In the genomic region with DNA sequence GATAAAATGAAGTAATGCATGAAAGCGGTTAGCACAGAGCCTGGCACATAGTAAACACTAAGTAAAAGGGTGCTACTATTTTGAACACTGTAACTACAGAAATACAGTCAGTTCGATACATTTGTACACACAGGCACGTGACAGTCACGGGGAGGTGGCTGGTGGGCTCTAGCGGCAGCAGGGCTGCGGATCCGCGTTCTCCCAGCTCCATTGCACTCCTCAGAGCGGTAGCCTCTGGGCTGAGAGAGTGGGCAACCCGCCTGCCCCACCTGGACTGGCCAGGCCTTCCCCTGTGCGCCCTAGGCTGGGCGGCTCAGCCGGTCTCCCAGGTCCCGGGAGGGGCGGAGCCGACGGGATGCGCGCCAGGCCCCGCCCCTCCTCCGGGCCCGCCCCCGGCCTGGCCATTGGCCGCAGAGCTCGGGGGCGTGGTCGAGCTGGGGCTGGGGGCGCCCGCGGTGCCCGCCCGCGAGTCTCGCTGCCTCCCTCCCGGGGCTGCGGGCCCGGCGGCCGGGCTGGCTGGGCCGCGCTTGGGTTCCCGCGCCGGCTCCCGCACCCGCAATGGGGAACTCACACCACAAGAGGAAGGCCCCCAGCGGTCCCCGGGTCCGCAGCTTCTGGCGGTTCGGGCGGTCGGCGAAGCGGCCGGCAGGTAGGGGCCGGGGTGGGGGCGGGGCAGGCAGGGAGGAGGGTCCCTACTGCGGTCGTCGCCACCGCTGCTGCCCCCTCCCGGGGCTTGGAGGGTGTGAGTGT, we compare ENCODE assay signal across 8 cellular contexts. TPM values are rescaled to one million over a fixed set of nuclear protein-coding genes. Genes with fewer than 3 reads are reported as not detected.
DNase-seq lines count a peak whose midpoint lies in the region; ATAC-seq and TF ChIP-seq lines count a peak whose summit lies in the region.

No MANE protein-coding gene starts in this region.

- peak; percentile 69 for ATAC-seq in central memory CD8-positive, alpha-beta T cell (replicated peaks; ENCODE audit: extremely low read depth, poor library complexity, severe bottlenecking)

- H3K27me3 Mint-ChIP-seq in central memory CD8-positive, alpha-beta T cell = no peaks in the 10 kb centered on the region

- H3K4me3 ChIP-seq in BJ (ENCODE audit: low read depth, low read length) = peak overlapping the region; percentile 46

- TF ChIP-seq CTCF in BJ (IDR thresholded peaks at IDR 0.05; ENCODE audit: insufficient read depth, low read depth, low read length) = no peak
- TF ChIP-seq CTCF in GM20000 (IDR thresholded peaks at IDR 0.05; ENCODE audit: extremely low read depth, missing control alignments) = no peak

- H3K27ac Mint-ChIP-seq in central memory CD8-positive, alpha-beta T cell (ENCODE audit: low read depth) = no peak overlapping the region

- CTCF ChIA-PET in BJ (lab: Yijun Ruan, JAX) = interaction anchor here (0.6 to 3.2 kb wide), 4 partner anchors 13 to 76 kb away, joined by 3 to 11 read pairs (median 3); no protein-coding TSS in a partner anchor

- POLR2A ChIA-PET in BJ (lab: Charles Lee) = interaction anchor here (0.6 kb wide), 1 partner anchor 103 kb away, joined by 4 read pairs; a partner anchor contains a TSS

- no peak for DNase-seq in BJ (ENCODE audit: low read depth)
- DNase-seq in GM20000 (ENCODE audit: low spot score) = peak; percentile 93
- DNase-seq in NCI-H2107 treated with DMSO at 0.1 percent for 48 hours (lab: John Stamatoyannopoulos, UW; ENCODE audit: unreplicated experiment) = peak; percentile 37
- DNase-seq in activated CD4-positive, CD25-positive, alpha-beta regulatory T cell treated with anti-CD3 and anti-CD28 coated beads, Interleukin-2, amount 50 U/mL, for 72 hours = peak; percentile 76
- DNase-seq in central memory CD8-positive, alpha-beta T cell (ENCODE audit: low spot score in 2 of 2) = peak; percentile 33 to 35
- DNase-seq in kidney glomerular epithelial cell (lab: John Stamatoyannopoulos, UW) = peak; percentile 52
- DNase-seq in stimulated activated CD4-positive, alpha-beta T cell treated with anti-CD3 and anti-CD28 coated beads, Interleukin-1b, Interleukin-23, amount 100 ng/mL, for 1 hour (ENCODE audit: low read depth in 2 of 2) = peak; percentile 32 to 42
- no peak for DNase-seq in NCI-H1694 treated with DMSO at 0.1 percent for 48 hours (lab: John Stamatoyannopoulos, UW)

- H3K27me3 ChIP-seq in BJ (ENCODE audit: control insufficient read depth, insufficient read depth, low read length) = peaks cover 2% of the 10 kb centered on the region

- H3K36me3 ChIP-seq in BJ (ENCODE audit: control insufficient read depth, insufficient read depth, low read length) = no peaks in the 10 kb centered on the region

- H3K9me3 Mint-ChIP-seq in central memory CD8-positive, alpha-beta T cell = no peaks in the 10 kb centered on the region

- peaks cover 17% of the 10 kb centered on the region for H3K4me1 Mint-ChIP-seq in central memory CD8-positive, alpha-beta T cell

- H3K4me3 Mint-ChIP-seq in central memory CD8-positive, alpha-beta T cell = peak overlapping the region; percentile 75

- H3K36me3 Mint-ChIP-seq in central memory CD8-positive, alpha-beta T cell (ENCODE audit: insufficient read depth) = peaks cover 5% of the 10 kb centered on the region

RNA-seq across cellular contexts. Expression of a gene that starts 51.1 kb away (rescaled TPM):
- 57.3 and 60.5 TPM in 2 replicates for polyA plus RNA-seq in BJ (2011; rRNA removed)
- 29.3 and 34.6 TPM in 2 replicates for polyA minus RNA-seq in BJ (2011; rRNA and poly(A)+ RNA removed)

Comparison
In these comparisons a context has a peak if more than half of its experiments do, and no peak if none do; other contexts are left out.
1. DNase-seq: peak in GM20000 (single experiment), NCI-H2107 treated with DMSO at 0.1 percent for 48 hours (single experiment), activated CD4-positive, CD25-positive, alpha-beta regulatory T cell treated with anti-CD3 and anti-CD28 coated beads, Interleukin-2, amount 50 U/mL, for 72 hours (single experiment), central memory CD8-positive, alpha-beta T cell (2 of 2), kidney glomerular epithelial cell (single experiment) and stimulated activated CD4-positive, alpha-beta T cell treated with anti-CD3 and anti-CD28 coated beads, Interleukin-1b, Interleukin-23, amount 100 ng/mL, for 1 hour (2 of 2); none in BJ (single experiment) and NCI-H1694 treated with DMSO at 0.1 percent for 48 hours (single experiment).